In the genomic region with DNA sequence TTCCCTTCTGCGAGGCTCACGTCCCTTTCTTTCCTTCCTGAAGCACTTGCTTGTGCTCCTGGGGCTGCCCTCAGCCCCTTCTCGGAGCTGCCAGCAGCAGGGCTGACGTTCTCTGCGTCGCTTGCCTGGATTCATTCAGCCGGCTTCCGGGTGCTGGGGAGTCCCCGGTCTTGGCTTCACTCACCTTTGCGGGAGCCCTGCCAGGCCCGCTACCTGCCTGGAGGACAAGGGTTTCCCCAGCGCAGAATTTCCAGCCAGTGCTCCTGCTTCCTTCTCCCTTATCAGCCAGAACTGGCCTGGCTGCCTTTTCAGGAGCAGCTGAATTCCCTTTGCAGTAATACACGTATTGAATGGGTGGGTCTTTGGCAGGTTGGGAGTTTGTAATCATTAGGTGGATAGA, we compare ENCODE assay signal across 14 cellular contexts. TPM values are rescaled to one million over a fixed set of nuclear protein-coding genes. Genes with fewer than 3 reads are reported as not detected.
A peak's percentile ranks its signal among the peaks of the same experiment; 100 is the strongest.
DNase-seq lines count a peak whose midpoint lies in the region; ATAC-seq and TF ChIP-seq lines count a peak whose summit lies in the region.
"Had no signal": no experiment of that assay in that cellular context is flagged by ENCODE, and none has a peak within 500 bp of the region (broad histone marks: within the 10 kb centered on the region; RNA-seq: fewer than 3 reads in every experiment).

No MANE protein-coding gene starts in this region.

- H3K4me3 ChIP-seq in adrenal gland (no peak overlapping the region), tibial artery (no peak overlapping the region)
- H3K4me3 ChIP-seq: SJCRH30 had no signal

- H3K9me3 ChIP-seq in CD4-positive, alpha-beta T cell (ENCODE audit: control insufficient read depth, low read length) = no peaks in the 10 kb centered on the region
- H3K9me3 ChIP-seq in adrenal gland (replicated peaks in 1 of 3) = no peaks in the 10 kb centered on the region
- H3K9me3 ChIP-seq in tibial artery = no peaks in the 10 kb centered on the region
- H3K9me3 ChIP-seq: SJCRH30 had no signal

- intact Hi-C loops in CD4-positive, alpha-beta T cell (cut with DNase I, micrococcal nuclease) = no loop called here
- intact Hi-C loops in adrenal gland (cut with DNase I) = no loop called here
- intact Hi-C loops in CD14-positive monocyte (cut with micrococcal nuclease) = no loop called here
- intact Hi-C loops in tibial artery (cut with DNase I; ENCODE audit: low total_unique reads) = no loop called here

- H3K9me3 Mint-ChIP-seq in CD4-positive, alpha-beta T cell = no peaks in the 10 kb centered on the region
- no peaks in the 10 kb centered on the region for H3K9me3 Mint-ChIP-seq in naive thymus-derived CD8-positive, alpha-beta T cell
- no peaks in the 10 kb centered on the region for H3K9me3 Mint-ChIP-seq in CD14-positive monocyte

- H3K27me3 Mint-ChIP-seq in CD4-positive, alpha-beta T cell = no peaks in the 10 kb centered on the region
- H3K27me3 Mint-ChIP-seq in naive thymus-derived CD8-positive, alpha-beta T cell = peaks cover 0 to 1% (median 0%) of the 10 kb centered on the region in 5 donors
- H3K27me3 Mint-ChIP-seq in CD14-positive monocyte (ENCODE audit: low read depth in 3 of 3) = no peaks in the 10 kb centered on the region

- TF ChIP-seq CTCF in CD4-positive, alpha-beta T cell (IDR thresholded peaks at IDR 0.05) = no peak
- TF ChIP-seq CTCF in adrenal gland (IDR thresholded peaks at IDR 0.05) = no peak
- no peak for TF ChIP-seq CTCF in CD14-positive monocyte (IDR thresholded peaks at IDR 0.05)
- no peak for TF ChIP-seq CTCF in tibial artery (IDR thresholded peaks at IDR 0.05)

- H3K27me3 ChIP-seq in CD4-positive, alpha-beta T cell (ENCODE audit: control insufficient read depth, insufficient read depth, low read length) = no peaks in the 10 kb centered on the region
- H3K27me3 ChIP-seq in adrenal gland (no peaks in the 10 kb centered on the region), tibial artery (no peaks in the 10 kb centered on the region)
- H3K27me3 ChIP-seq: SJCRH30 had no signal

- no peak overlapping the region for H3K27ac ChIP-seq in CD4-positive, alpha-beta T cell (ENCODE audit: low read depth, low read length)
- H3K27ac ChIP-seq in adrenal gland (no peak overlapping the region), tibial artery (no peak overlapping the region)
- H3K27ac ChIP-seq: SJCRH30, VCaP had no signal

- H3K4me3 Mint-ChIP-seq in CD4-positive, alpha-beta T cell = no peak overlapping the region
- no peak overlapping the region for H3K4me3 Mint-ChIP-seq in naive thymus-derived CD8-positive, alpha-beta T cell
- no peak overlapping the region for H3K4me3 Mint-ChIP-seq in CD14-positive monocyte

- WGBS in adrenal gland, 4 donors = 92 to 96% (median 95%) methylated on average over 13 of the region's 13 CpGs

- CTCF ChIA-PET in CD4-positive, alpha-beta T cell (lab: Charles Lee) = no interaction called here

- H3K4me1 ChIP-seq in adrenal gland (replicated peaks in 1 of 2) = peaks cover 0 to 11% of the 10 kb centered on the region in 2 donors
- H3K4me1 ChIP-seq in tibial artery = peaks cover 0 to 10% (median 0%) of the 10 kb centered on the region in 4 donors
- H3K4me1 ChIP-seq: SJCRH30 had no signal

- TF ChIP-seq POLR2A in adrenal gland (IDR thresholded peaks at IDR 0.05) = no peak

- H3K4me1 Mint-ChIP-seq in CD4-positive, alpha-beta T cell (ENCODE audit: low read depth) = peaks cover 28% of the 10 kb centered on the region
- peaks cover 21 to 41% (median 35%) of the 10 kb centered on the region in 4 donors for H3K4me1 Mint-ChIP-seq in naive thymus-derived CD8-positive, alpha-beta T cell
- no peaks in the 10 kb centered on the region for H3K4me1 Mint-ChIP-seq in CD14-positive monocyte

- H3K36me3 Mint-ChIP-seq in CD4-positive, alpha-beta T cell (ENCODE audit: low read depth) = peaks cover 83% of the 10 kb centered on the region
- H3K36me3 Mint-ChIP-seq in naive thymus-derived CD8-positive, alpha-beta T cell = peaks cover 0 to 58% (median 4%) of the 10 kb centered on the region in 3 donors
- H3K36me3 Mint-ChIP-seq in CD14-positive monocyte = peaks cover 68 to 85% of the 10 kb centered on the region in 2 donors

- peaks cover 0 to 16% of the 10 kb centered on the region in 2 donors for H3K36me3 ChIP-seq in adrenal gland (replicated peaks in 1 of 2)
- peaks cover 15 to 78% (median 27%) of the 10 kb centered on the region in 3 donors for H3K36me3 ChIP-seq in tibial artery
- H3K36me3 ChIP-seq: SJCRH30 had no signal

- H3K27ac Mint-ChIP-seq in CD4-positive, alpha-beta T cell = peak overlapping the region; percentile 90
- H3K27ac Mint-ChIP-seq in naive thymus-derived CD8-positive, alpha-beta T cell = peak overlapping the region; percentile 6 to 100 (median 95)
- peak overlapping the region in 1 of 7 donors; percentile 61 for H3K27ac Mint-ChIP-seq in CD14-positive monocyte

- ATAC-seq in CD4-positive, alpha-beta T cell (ENCODE audit: poor library complexity) = no peak
- ATAC-seq in naive thymus-derived CD8-positive, alpha-beta T cell = no peak

- POLR2A ChIA-PET in CD4-positive, alpha-beta T cell (lab: Charles Lee) = interaction anchor here (1.5 kb wide), 1 partner anchor 22 kb away, joined by 3 read pairs; a partner anchor contains a TSS
- POLR2A ChIA-PET in naive thymus-derived CD8-positive, alpha-beta T cell (lab: Charles Lee) = no interaction called here

- DNase-seq in CD4-positive, alpha-beta T cell = no peak
- DNase-seq in DMS79 (lab: John Stamatoyannopoulos, UW) (peak; percentile 18), cerebellum (ENCODE audit: low spot score) (peak; percentile 82), adrenal gland (no peak), CD14-positive monocyte (ENCODE audit: low spot score) (no peak), tibial artery (no peak)
- DNase-seq in naive thymus-derived CD8-positive, alpha-beta T cell = no peak
- DNase-seq: mesenchymal stem cell; MV-4-11; NCI-H526; SJCRH30; stimulated activated CD4-positive, alpha-beta T cell treated with anti-CD3 and anti-CD28 coated beads, Interleukin-4, amount 100 ng/mL, for 24 hours had no signal

RNA-seq across cellular contexts. Expression of a gene that starts 22.1 kb away (rescaled TPM):
- total RNA-seq in CD4-positive, alpha-beta T cell = under 1 TPM in 1 of 2 experiments, not detected in 1; 0.77 TPM
- total RNA-seq in cerebellum (not detected), adrenal gland (not detected)
- under 1 TPM; 0.49 to 0.60 TPM for total RNA-seq in naive thymus-derived CD8-positive, alpha-beta T cell
- under 1 TPM in 2 of 3 donors, not detected in 1; 0.16 to 0.69 TPM for polyA plus RNA-seq in naive thymus-derived CD8-positive, alpha-beta T cell
- polyA plus RNA-seq in adrenal gland (not detected), CD14-positive monocyte (not detected)
- total RNA-seq: renal cortical epithelial cell, SJCRH30 had no signal

RNA-seq across cellular contexts. Expression of a gene that starts 34.5 kb away (rescaled TPM):
- 100 to 1,000 TPM; 292 to 294 TPM for total RNA-seq in CD4-positive, alpha-beta T cell
- total RNA-seq in cerebellum (23.3 TPM), adrenal gland (100 to 1,000 TPM in 7 of 8 donors, 10 to 100 TPM in 1; 81.7 to 374 (median 155) TPM)
- 100 to 1,000 TPM; 231 to 235 TPM for total RNA-seq in naive thymus-derived CD8-positive, alpha-beta T cell
- polyA plus RNA-seq in naive thymus-derived CD8-positive, alpha-beta T cell = 100 to 1,000 TPM; 625 to 787 (median 649) TPM
- polyA plus RNA-seq in adrenal gland (100 to 1,000 TPM in 2 of 3 donors, 10 to 100 TPM in 1; 19.6 to 271 (median 258) TPM), CD14-positive monocyte (1,000 to 10,000 TPM; 2,092 to 2,376 TPM)

RNA-seq across cellular contexts. Expression of a gene that starts 46.1 kb away (rescaled TPM):
- 10 to 100 TPM; 92.6 to 93.7 TPM for total RNA-seq in CD4-positive, alpha-beta T cell
- 17.9 TPM for total RNA-seq in cerebellum
- total RNA-seq in naive thymus-derived CD8-positive, alpha-beta T cell = 10 to 100 TPM; 78.7 to 81.2 TPM
- polyA plus RNA-seq in naive thymus-derived CD8-positive, alpha-beta T cell = 10 to 100 TPM in 2 of 3 donors, 1 to 10 TPM in 1; 7.3 to 25.1 (median 15.9) TPM
- total RNA-seq in adrenal gland = 10 to 100 TPM; 11.8 to 40.2 (median 21.8) TPM
- 10 to 100 TPM; 17.4 to 49.1 (median 34.0) TPM for polyA plus RNA-seq in adrenal gland
- 1 to 10 TPM; 5.5 to 6.8 TPM for polyA plus RNA-seq in CD14-positive monocyte

RNA-seq across cellular contexts. Expression of a gene that starts 46.6 kb away (rescaled TPM):
- 10 to 100 TPM; 74.2 to 76.9 TPM for total RNA-seq in CD4-positive, alpha-beta T cell
- total RNA-seq in cerebellum (24.1 TPM), adrenal gland (100 to 1,000 TPM in 1 of 8 donors, 10 to 100 TPM in 7; 25.6 to 293 (median 34.6) TPM)
- total RNA-seq in naive thymus-derived CD8-positive, alpha-beta T cell = 10 to 100 TPM; 40.2 to 42.7 TPM
- 10 to 100 TPM; 14.4 to 20.4 (median 18.5) TPM for polyA plus RNA-seq in naive thymus-derived CD8-positive, alpha-beta T cell
- polyA plus RNA-seq in adrenal gland (100 to 1,000 TPM in 1 of 3 donors, 10 to 100 TPM in 2; 60.7 to 257 (median 66.9) TPM), CD14-positive monocyte (10 to 100 TPM in 1 of 2 donors, 1 to 10 TPM in 1; 9.0 to 12.2 TPM)

Comparison
In these comparisons a context has a peak if more than half of its experiments do, and no peak if none do; other contexts are left out.
1. DNase-seq: peak in DMS79 (single experiment) and cerebellum (single experiment); none in CD4-positive, alpha-beta T cell (0 of 10), naive thymus-derived CD8-positive, alpha-beta T cell (0 of 10), adrenal gland (0 of 7), CD14-positive monocyte (single experiment) and tibial artery (0 of 2).